In genomic region chr1:119613769-119614358, GRCh38 we compare ENCODE assay signal across 8 cellular contexts. TPM values are rescaled to one million over a fixed set of nuclear protein-coding genes. Genes with fewer than 3 reads are reported as not detected.
DNase-seq lines count a peak whose midpoint lies in the region; ATAC-seq, FAIRE-seq and TF ChIP-seq lines count a peak whose summit lies in the region.

No MANE protein-coding gene starts in this region.

- no peak overlapping the region for H3K9ac ChIP-seq in keratinocyte (ENCODE audit: control insufficient read depth, extremely low read depth, insufficient read depth, low read length)

- peak; percentile 82 for FAIRE-seq in keratinocyte (lab: Jason Lieb, UNC)

- no peak overlapping the region for H3K27ac ChIP-seq in AG04450 (ENCODE audit: low read depth, low read length)
- H3K27ac ChIP-seq in keratinocyte (ENCODE audit: control insufficient read depth, insufficient read depth, low read length) = no peak overlapping the region

- H3K4me3 ChIP-seq in AG04450 (ENCODE audit: low read depth, low read length) (no peak overlapping the region), keratinocyte (ENCODE audit: control insufficient read depth in 2 of 3, extremely low read depth in 1 of 3, insufficient read depth in 2 of 3, low read depth in 1 of 3, low read length in 3 of 3) (no peak overlapping the region)

- no peak overlapping the region for H2AFZ ChIP-seq in keratinocyte (ENCODE audit: control insufficient read depth, low read length)

- H3K9me3 ChIP-seq in AG04450 (ENCODE audit: control insufficient read depth, insufficient read depth, low read length) = no peaks in the 10 kb centered on the region
- H3K9me3 ChIP-seq in keratinocyte (ENCODE audit: control insufficient read depth, low read depth, low read length) = no peaks in the 10 kb centered on the region

- ATAC-seq in GM18519 (IDR thresholded peaks at IDR 0.05; ENCODE audit: low FRiP score, unreplicated experiment) (peak; percentile 50), HG02981 (IDR thresholded peaks at IDR 0.05; ENCODE audit: unreplicated experiment) (peak; percentile 72)

- in situ Hi-C loops in T47D (cut with HindIII; ENCODE audit: low pct_unique_long_range_greater_than_20kb, low sequenced_read_pairs) = no loop called here

- no peaks in the 10 kb centered on the region for H3K36me3 ChIP-seq in keratinocyte (ENCODE audit: control insufficient read depth in 2 of 2, extremely low read depth in 1 of 2, insufficient read depth in 2 of 2, low read length in 2 of 2)

- H4K20me1 ChIP-seq in keratinocyte (ENCODE audit: control insufficient read depth, extremely low read depth, insufficient read depth, low read length) = no peaks in the 10 kb centered on the region

- POLR2A ChIA-PET in AG04450 (lab: Yijun Ruan, JAX) = interaction anchor here (0.7 to 1.6 kb wide), 2 partner anchors 32 to 61 kb away, joined by 3 to 8 read pairs; no protein-coding TSS in a partner anchor

- no peaks in the 10 kb centered on the region for H3K9me1 ChIP-seq in keratinocyte (ENCODE audit: control insufficient read depth, extremely low read depth, insufficient read depth, low read length)

- DNase-seq in AG04450 (ENCODE audit: low read depth, low spot score) (peak; percentile 75), NCI-H2107 treated with DMSO at 0.1 percent for 48 hours (lab: John Stamatoyannopoulos, UW; ENCODE audit: unreplicated experiment) (peak; percentile 89), UCSD-AML1 (lab: John Stamatoyannopoulos, UW; ENCODE audit: unreplicated experiment) (peak; percentile 74), T47D (ENCODE audit: low read depth in 1 of 2, low spot score in 1 of 2) (peak; percentile 52 to 86), keratinocyte (ENCODE audit: low read depth, low spot score) (peak; percentile 62)
- DNase-seq in stimulated activated CD4-positive, alpha-beta T cell treated with anti-CD3 and anti-CD28 coated beads, Interleukin-1b, Interleukin-23, amount 100 ng/mL, for 4 hours (ENCODE audit: low read depth in 2 of 2) = peak; percentile 30 to 51

- H3K79me2 ChIP-seq in keratinocyte (ENCODE audit: control insufficient read depth, insufficient read depth, low read length) = no peaks in the 10 kb centered on the region

- TF ChIP-seq CTCF in AG04450 (IDR thresholded peaks at IDR 0.05; ENCODE audit: low read depth, low read length) (peak; percentile 84), keratinocyte (optimal IDR thresholded peaks at IDR 0.05 in 1 of 3, IDR thresholded peaks at IDR 0.05 in 1 of 3, conservative IDR thresholded peaks at IDR 0.05 in 1 of 3; ENCODE audit: extremely low read depth in 1 of 3, insufficient read depth in 2 of 3, low read length in 3 of 3) (peak; percentile 67 to 83 (median 75))

- H3K4me1 ChIP-seq in keratinocyte (ENCODE audit: control insufficient read depth, extremely low read depth, insufficient read depth, low read length) = no peaks in the 10 kb centered on the region

- dilution Hi-C loops in keratinocyte (cut with MboI; ENCODE audit: extremely low pct_ligation_motif_present, low sequenced_read_pairs) = no loop called here

- CTCF ChIA-PET in AG04450 (lab: Charles Lee) = interaction anchor here (0.7 to 5.4 kb wide), 18 partner anchors 9 to 242 kb away, joined by 3 to 107 read pairs (median 6); partner anchors contain the start of genes PHGDH and ZNF697

- H3K4me2 ChIP-seq in keratinocyte (ENCODE audit: control insufficient read depth, extremely low read depth, insufficient read depth, low read depth, low read length) = no peak overlapping the region

- H3K27me3 ChIP-seq in AG04450 (ENCODE audit: control insufficient read depth, insufficient read depth, low read length) (peaks cover 3% of the 10 kb centered on the region), keratinocyte (ENCODE audit: control insufficient read depth, extremely low read depth, insufficient read depth, low read length) (no peaks in the 10 kb centered on the region)

RNA-seq across cellular contexts. Expression of gene ZNF697, which starts 34.2 kb away (rescaled TPM):
- polyA plus RNA-seq in AG04450 (2011; rRNA removed) (11.6 and 12.9 TPM in 2 replicates), keratinocyte (3.3 to 4.7 TPM (median 4.0 TPM) in 3 replicates)
- 14.1 and 21.9 TPM in 2 replicates for polyA minus RNA-seq in AG04450 (2011; rRNA and poly(A)+ RNA removed)
- polyA plus RNA-seq in keratinocyte (2011; ENCODE audit: low read depth) = 0.92 TPM
- polyA plus RNA-seq in keratinocyte (2011; cell fraction: cytosol; rRNA removed) = 2.4 and 3.8 TPM in 2 replicates
- 7.7 and 10.0 TPM in 2 replicates for polyA plus RNA-seq in keratinocyte (2011; cell fraction: nucleus; rRNA removed)
- polyA plus RNA-seq in keratinocyte (2012; ENCODE audit: low replicate concordance) = 2.2 and 4.6 TPM in 2 replicates
- 2.0 to 6.8 TPM (median 4.9 TPM) in 3 replicates for polyA minus RNA-seq in keratinocyte
- 6.9 TPM for polyA minus RNA-seq in keratinocyte (2011; cell fraction: cytosol; rRNA and poly(A)+ RNA removed)
- 10.4 and 13.7 TPM in 2 replicates for polyA minus RNA-seq in keratinocyte (2011; cell fraction: nucleus; rRNA and poly(A)+ RNA removed)
